16 cellular contexts compared by ENCODE assay signal in genomic region chr3:184325269-184325668, GRCh38. TPM values are rescaled to one million over a fixed set of nuclear protein-coding genes. Genes with fewer than 3 reads are reported as not detected.
DNase-seq lines count a peak whose midpoint lies in the region; ATAC-seq, FAIRE-seq and TF ChIP-seq lines count a peak whose summit lies in the region.
"Had no signal": no experiment of that assay in that cellular context is flagged by ENCODE, and none has a peak within 500 bp of the region (broad histone marks: within the 10 kb centered on the region; RNA-seq: fewer than 3 reads in every experiment).

No MANE protein-coding gene starts in this region.

- H3K79me2 ChIP-seq in H1 (ENCODE audit: control insufficient read depth in 1 of 2, insufficient read depth in 2 of 2, low read length in 2 of 2) (peaks cover 0 to 11% of the 10 kb centered on the region in 2 experiments; a peak in 1 of 4 replicates), GM23338 (replicated peaks; ENCODE audit: insufficient read depth) (peaks cover 62% of the 10 kb centered on the region)

- FAIRE-seq in H1 (lab: Jason Lieb, UNC) = no peak
- FAIRE-seq: urothelium cell line had no signal

- H3K27ac Mint-ChIP-seq in activated CD4-positive, alpha-beta T cell treated with anti-CD3 and anti-CD28 coated beads, Interleukin-2, amount 10 ng/mL, durations not matched to agents 24 days and 14 days = peak overlapping the region; percentile 5
- peak overlapping the region; percentile 33 for H3K27ac Mint-ChIP-seq in CD4-positive, alpha-beta T cell
- H3K27ac Mint-ChIP-seq in GM23338 = no peak overlapping the region
- H3K27ac Mint-ChIP-seq: activated CD8-positive, alpha-beta memory T cell treated with anti-CD3 and anti-CD28 coated beads, Interleukin-2, amount 10 ng/mL, durations not matched to agents 7 days and 5 days had no signal

- no peak overlapping the region for H3K9ac ChIP-seq in H1 (replicated peaks in 1 of 4; ENCODE audit: extremely low read depth in 1 of 4, low read depth in 3 of 4, low read length in 3 of 4)

- intact Hi-C loops in activated CD4-positive, alpha-beta T cell treated with anti-CD3 and anti-CD28 coated beads, Interleukin-2, amount 10 ng/mL, durations not matched to agents 24 days and 14 days (cut with micrococcal nuclease) = no loop called here
- intact Hi-C loops in CD4-positive, alpha-beta T cell (cut with DNase I, micrococcal nuclease) = no loop called here

- H3K14ac ChIP-seq in H1 (ENCODE audit: insufficient read length) = no peak overlapping the region

- H3K4me1 ChIP-seq in H1 (replicated peaks in 1 of 4; ENCODE audit: control insufficient read depth in 3 of 4, insufficient read depth in 4 of 4, low read length in 3 of 4) (no peaks in the 10 kb centered on the region), GM23338 (ENCODE audit: insufficient read depth) (no peaks in the 10 kb centered on the region)

- DNase-seq in activated CD4-positive, alpha-beta T cell treated with anti-CD3 and anti-CD28 coated beads, Interleukin-2, amount 10 ng/mL, durations not matched to agents 24 days and 14 days = no peak
- no peak for DNase-seq in activated CD4-positive, alpha-beta T cell treated with anti-CD3 and anti-CD28 coated beads for 1 hour
- no peak for DNase-seq in CD4-positive, alpha-beta T cell
- no peak for DNase-seq in H1 (ENCODE audit: low read depth in 1 of 2, low spot score in 2 of 2)
- no peak for DNase-seq in GM23338 (ENCODE audit: low spot score)
- DNase-seq: activated CD8-positive, alpha-beta memory T cell treated with anti-CD3 and anti-CD28 coated beads, Interleukin-2, amount 10 ng/mL, durations not matched to agents 7 days and 5 days; C1 segment of cervical spinal cord; foreskin melanocyte; midbrain; NCI-H2029 treated with DMSO at 0.1 percent for 48 hours; NCI-H446 treated with DMSO at 0.1 percent for 48 hours; retina; stomach; T-helper 1 cell had no signal

- WGBS in H1 (ENCODE audit: extremely low coverage in 1 of 2, insufficient coverage in 1 of 2, insufficient read length in 1 of 2, insufficient replicate concordance in 2 of 2, low coverage in 1 of 2, low lambda C conversion rate in 2 of 2, missing lambda C conversion rate in 1 of 2), 2 experiments = 88% methylated on average over 10 of the region's 13 CpGs; no CpG with 5 or more reads in 1 of the 2 experiments

- no peak overlapping the region for H3K4me3 Mint-ChIP-seq in activated CD4-positive, alpha-beta T cell treated with anti-CD3 and anti-CD28 coated beads, Interleukin-2, amount 10 ng/mL, durations not matched to agents 24 days and 14 days
- H3K4me3 Mint-ChIP-seq in CD4-positive, alpha-beta T cell = no peak overlapping the region
- H3K4me3 Mint-ChIP-seq in GM23338 = no peak overlapping the region; the same call in 2 of the 3 replicates
- H3K4me3 Mint-ChIP-seq: activated CD8-positive, alpha-beta memory T cell treated with anti-CD3 and anti-CD28 coated beads, Interleukin-2, amount 10 ng/mL, durations not matched to agents 7 days and 5 days had no signal

- peaks cover 34% of the 10 kb centered on the region for H3K4me1 Mint-ChIP-seq in activated CD4-positive, alpha-beta T cell treated with anti-CD3 and anti-CD28 coated beads, Interleukin-2, amount 10 ng/mL, durations not matched to agents 24 days and 14 days
- peaks cover 4% of the 10 kb centered on the region for H3K4me1 Mint-ChIP-seq in CD4-positive, alpha-beta T cell (ENCODE audit: low read depth)
- H3K4me1 Mint-ChIP-seq in GM23338 = no peaks in the 10 kb centered on the region

- TF ChIP-seq CTCF in CD4-positive, alpha-beta T cell (IDR thresholded peaks at IDR 0.05) = no peak
- no peak for TF ChIP-seq CTCF in H1 (IDR thresholded peaks at IDR 0.05; ENCODE audit: control extremely low read depth in 1 of 3, insufficient read depth in 1 of 3, low read depth in 1 of 3, low read length in 3 of 3)
- TF ChIP-seq CTCF in GM23338 (conservative IDR thresholded peaks at IDR 0.05; ENCODE audit: low read depth in 2 of 2) = no peak

- H4K20me1 ChIP-seq in H1 (replicated peaks in 1 of 2; ENCODE audit: control insufficient read depth in 1 of 2, insufficient read depth in 2 of 2, low read length in 2 of 2) = peaks cover 18 to 22% of the 10 kb centered on the region in 2 experiments
- H4K20me1 ChIP-seq in GM23338 (replicated peaks; ENCODE audit: insufficient read depth) = peaks cover 58% of the 10 kb centered on the region

- no peaks in the 10 kb centered on the region for H3K23me2 ChIP-seq in H1 (ENCODE audit: low read depth, low read length)

- peaks cover 2% of the 10 kb centered on the region; the same call in 1 of the 2 replicates for H3K79me1 ChIP-seq in H1 (ENCODE audit: low read depth, low read length)

- H3K36me3 ChIP-seq in H1 (ENCODE audit: control insufficient read depth in 2 of 4, insufficient read depth in 4 of 4, low read length in 3 of 4) (peaks cover 79 to 99% (median 95%) of the 10 kb centered on the region in 4 experiments), GM23338 (ENCODE audit: insufficient read depth) (peaks cover 95% of the 10 kb centered on the region)

- H3K4ac ChIP-seq in H1 (replicated peaks; ENCODE audit: insufficient read length, low read depth, low read length) = no peak overlapping the region

- no peak overlapping the region for H4K5ac ChIP-seq in H1 (ENCODE audit: insufficient read length, low read depth, low read length)

- H2BK15ac ChIP-seq in H1 (ENCODE audit: low read length) = no peak overlapping the region

- no peak overlapping the region for H2BK12ac ChIP-seq in H1 (ENCODE audit: low read depth, low read length)

- no peaks in the 10 kb centered on the region for H3K27me3 ChIP-seq in CD4-positive, alpha-beta T cell (ENCODE audit: control insufficient read depth, insufficient read depth, low read length)
- H3K27me3 ChIP-seq in H1 (replicated peaks in 1 of 4; ENCODE audit: control insufficient read depth in 3 of 4, extremely low read depth in 1 of 4, insufficient read depth in 3 of 4, low read length in 3 of 4) (no peaks in the 10 kb centered on the region), GM23338 (ENCODE audit: insufficient read depth) (no peaks in the 10 kb centered on the region)
- H3K27me3 ChIP-seq: stomach had no signal

- peaks cover 24% of the 10 kb centered on the region; the same call in 1 of the 2 replicates for H3F3A ChIP-seq in GM23338 (replicated peaks; ENCODE audit: low read depth)

- H3K4me2 ChIP-seq in H1 (ENCODE audit: insufficient read depth in 1 of 2, low read depth in 2 of 2, low read length in 2 of 2) (no peak overlapping the region), GM23338 (no peak overlapping the region)

- H3K23ac ChIP-seq in H1 (ENCODE audit: insufficient read length) = no peak overlapping the region

- CTCF ChIA-PET in CD4-positive, alpha-beta T cell (lab: Charles Lee) = no interaction called here
- CTCF ChIA-PET in H1 (lab: Charles Lee; ENCODE audit: partially characterized antibody) = interaction anchor here (0.7 to 1.3 kb wide), 2 partner anchors 217 to 244 kb away, joined by 3 read pairs; no protein-coding TSS in a partner anchor

- H2BK120ac ChIP-seq in H1 (replicated peaks; ENCODE audit: low read depth, low read length) = no peak overlapping the region

- no peak overlapping the region for H3K27ac ChIP-seq in CD4-positive, alpha-beta T cell (ENCODE audit: low read depth, low read length)
- H3K27ac ChIP-seq in H1 (ENCODE audit: low read depth, low read length) = no peak overlapping the region
- H3K27ac ChIP-seq in GM23338 (ENCODE audit: low read depth) = no peak overlapping the region
- H3K27ac ChIP-seq: stomach had no signal

- TF ChIP-seq RAD21 in H1 (IDR thresholded peaks at IDR 0.05 in 1 of 2, conservative IDR thresholded peaks at IDR 0.05 in 1 of 2; ENCODE audit: low read depth in 2 of 2, low read length in 2 of 2) = no peak

- no peak for TF ChIP-seq POLR2A in H1 (IDR thresholded peaks at IDR 0.05; ENCODE audit: control extremely low read depth in 1 of 2, low read depth in 2 of 2, low read length in 2 of 2)

- H3K9me3 Mint-ChIP-seq in activated CD4-positive, alpha-beta T cell treated with anti-CD3 and anti-CD28 coated beads, Interleukin-2, amount 10 ng/mL, durations not matched to agents 24 days and 14 days = no peaks in the 10 kb centered on the region
- no peaks in the 10 kb centered on the region for H3K9me3 Mint-ChIP-seq in CD4-positive, alpha-beta T cell
- H3K9me3 Mint-ChIP-seq in GM23338 = no peaks in the 10 kb centered on the region

- POLR2A ChIA-PET in CD4-positive, alpha-beta T cell (lab: Charles Lee) = interaction anchor here (1.1 kb wide), 1 partner anchor 10 kb away, joined by 3 read pairs; no protein-coding TSS in a partner anchor
- POLR2A ChIA-PET in H1 (lab: Charles Lee; ENCODE audit: partially characterized antibody) = interaction anchor here (0.8 to 9.8 kb wide), 12 partner anchors 8 to 80 kb away, joined by 3 to 148 read pairs (median 11); partner anchors contain the start of genes EIF4G1 and FAM131A

- H4K8ac ChIP-seq in H1 (ENCODE audit: extremely low read depth, insufficient read depth, low read length) = no peak overlapping the region; the same call in 1 of the 2 replicates

- no peaks in the 10 kb centered on the region for H3K9me2 ChIP-seq in GM23338 (ENCODE audit: insufficient read depth)

- H3K56ac ChIP-seq in H1 (replicated peaks; ENCODE audit: insufficient read length, low read depth, low read length) = no peak overlapping the region

- no peak overlapping the region for H4K91ac ChIP-seq in H1 (replicated peaks; ENCODE audit: insufficient read length, low read length)

- H2AK5ac ChIP-seq in H1 (ENCODE audit: low read depth, low read length) = no peak overlapping the region

- no peak overlapping the region for H3K18ac ChIP-seq in H1 (ENCODE audit: extremely low read depth, low read length)

- ATAC-seq in CD4-positive, alpha-beta T cell (ENCODE audit: poor library complexity) = no peak
- ATAC-seq in GM23338 = no peak
- no peak for ATAC-seq in HG03521 (IDR thresholded peaks at IDR 0.05; ENCODE audit: unreplicated experiment)
- ATAC-seq: activated CD8-positive, alpha-beta memory T cell treated with anti-CD3 and anti-CD28 coated beads, Interleukin-2, amount 10 ng/mL, durations not matched to agents 7 days and 5 days had no signal

- H2BK5ac ChIP-seq in H1 (ENCODE audit: low read depth, low read length) = no peak overlapping the region

- peaks cover 96% of the 10 kb centered on the region for H3K36me3 Mint-ChIP-seq in activated CD4-positive, alpha-beta T cell treated with anti-CD3 and anti-CD28 coated beads, Interleukin-2, amount 10 ng/mL, durations not matched to agents 24 days and 14 days (ENCODE audit: low read depth)
- peaks cover 100% of the 10 kb centered on the region for H3K36me3 Mint-ChIP-seq in CD4-positive, alpha-beta T cell (ENCODE audit: low read depth)
- peaks cover 100% of the 10 kb centered on the region for H3K36me3 Mint-ChIP-seq in GM23338 (ENCODE audit: low read depth)

- H2BK20ac ChIP-seq in H1 (ENCODE audit: low read length) = no peak overlapping the region

- H3K4me3 ChIP-seq in H1 (ENCODE audit: extremely low read depth in 1 of 4, insufficient read depth in 2 of 4, low read depth in 3 of 4, low read length in 4 of 4) = no peak overlapping the region
- no peak overlapping the region for H3K4me3 ChIP-seq in GM23338
- H3K4me3 ChIP-seq: stomach had no signal

- no peak for TF ChIP-seq EP300 in H1 (IDR thresholded peaks at IDR 0.05; ENCODE audit: borderline replicate concordance in 1 of 2, low read depth in 2 of 2, low read length in 2 of 2)

- H2AFZ ChIP-seq in H1 (ENCODE audit: low read length) (no peak overlapping the region), GM23338 (no peak overlapping the region)

- H3K27me3 Mint-ChIP-seq in activated CD4-positive, alpha-beta T cell treated with anti-CD3 and anti-CD28 coated beads, Interleukin-2, amount 10 ng/mL, durations not matched to agents 24 days and 14 days = no peaks in the 10 kb centered on the region
- H3K27me3 Mint-ChIP-seq in CD4-positive, alpha-beta T cell = no peaks in the 10 kb centered on the region
- peaks cover 22% of the 10 kb centered on the region for H3K27me3 Mint-ChIP-seq in GM23338 (ENCODE audit: insufficient read depth, low read depth, poor library complexity)
- H3K27me3 Mint-ChIP-seq: activated CD8-positive, alpha-beta memory T cell treated with anti-CD3 and anti-CD28 coated beads, Interleukin-2, amount 10 ng/mL, durations not matched to agents 7 days and 5 days had no signal

- no peaks in the 10 kb centered on the region for H3K9me3 ChIP-seq in CD4-positive, alpha-beta T cell (ENCODE audit: control insufficient read depth, low read length)
- no peaks in the 10 kb centered on the region for H3K9me3 ChIP-seq in H1 (ENCODE audit: insufficient read depth in 2 of 2, low read depth in 1 of 2, low read length in 1 of 2)
- H3K9me3 ChIP-seq: stomach had no signal

RNA-seq across cellular contexts. Expression of gene EIF4G1, which starts 10.9 kb away (rescaled TPM):
- 680 and 700 TPM in 2 replicates for total RNA-seq in activated CD4-positive, alpha-beta T cell treated with anti-CD3 and anti-CD28 coated beads, Interleukin-2, amount 10 ng/mL, durations not matched to agents 24 days and 14 days
- 100 to 1,000 TPM; 211 to 217 TPM for total RNA-seq in CD4-positive, alpha-beta T cell
- 473 and 480 TPM in 2 replicates for total RNA-seq in H1 (2021; fragmentation: NEBNext Ultra II Directional; extraction: Animal tissue kit (Norgen Biotek cat#: 25700))
- polyA plus RNA-seq in H1 (2011; rRNA removed) (318 and 421 TPM in 2 replicates), GM23338 (2016; fragmentation: Nextera tagmentation; extraction: Ambion mirVana) (227 and 239 TPM in 2 replicates)
- polyA plus RNA-seq in H1 (2011; cell fraction: cytosol; rRNA removed) = 188 TPM
- 535 TPM for polyA plus RNA-seq in H1 (2011; cell fraction: nucleus; rRNA removed)
- 236 to 375 TPM (median 350 TPM) in 4 replicates for polyA plus RNA-seq in H1 (2012, experiment 1 of 2)
- polyA plus RNA-seq in H1 (2012, experiment 2 of 2) = 251 TPM
- 278 TPM for polyA plus RNA-seq in H1 (2013, experiment 1 of 2)
- polyA plus RNA-seq in H1 (2013, experiment 2 of 2) = 258 TPM
- polyA minus RNA-seq in H1 (2011; rRNA and poly(A)+ RNA removed) = 334 and 358 TPM in 2 replicates
- polyA minus RNA-seq in H1 (2011; cell fraction: cytosol; rRNA and poly(A)+ RNA removed) = 203 TPM
- 138 TPM for polyA minus RNA-seq in H1 (2011; cell fraction: nucleus; rRNA and poly(A)+ RNA removed)
- total RNA-seq in GM23338 (2014; rRNA removed; shearing (Covaris generic)) = 552 and 565 TPM in 2 replicates

RNA-seq across cellular contexts. Expression of gene FAM131A, which starts 12.1 kb away (rescaled TPM):
- 8.6 and 8.7 TPM in 2 replicates for total RNA-seq in activated CD4-positive, alpha-beta T cell treated with anti-CD3 and anti-CD28 coated beads, Interleukin-2, amount 10 ng/mL, durations not matched to agents 24 days and 14 days
- total RNA-seq in CD4-positive, alpha-beta T cell = 10 to 100 TPM; 10.4 to 11.0 TPM
- 15.4 and 16.0 TPM in 2 replicates for total RNA-seq in H1 (2021; fragmentation: NEBNext Ultra II Directional; extraction: Animal tissue kit (Norgen Biotek cat#: 25700))
- 21.9 and 35.3 TPM in 2 replicates for polyA plus RNA-seq in H1 (2011; rRNA removed)
- 27.7 TPM for polyA plus RNA-seq in H1 (2011; cell fraction: cytosol; rRNA removed)
- 29.2 TPM for polyA plus RNA-seq in H1 (2011; cell fraction: nucleus; rRNA removed)
- polyA plus RNA-seq in H1 (2012, experiment 1 of 2) = 10.0 to 18.5 TPM (median 15.4 TPM) in 4 replicates
- 12.7 TPM for polyA plus RNA-seq in H1 (2012, experiment 2 of 2)
- 9.2 TPM for polyA plus RNA-seq in H1 (2013, experiment 1 of 2)
- polyA plus RNA-seq in H1 (2013, experiment 2 of 2) = 8.7 TPM
- polyA minus RNA-seq in H1 (2011; rRNA and poly(A)+ RNA removed) = 8.8 and 13.9 TPM in 2 replicates
- 7.0 TPM for polyA minus RNA-seq in H1 (2011; cell fraction: cytosol; rRNA and poly(A)+ RNA removed)
- polyA minus RNA-seq in H1 (2011; cell fraction: nucleus; rRNA and poly(A)+ RNA removed) = 12.1 TPM
- 14.8 and 31.8 TPM in 2 replicates for total RNA-seq in GM23338 (2014; rRNA removed; shearing (Covaris generic))
- polyA plus RNA-seq in GM23338 (2016; fragmentation: Nextera tagmentation; extraction: Ambion mirVana) = 6.7 and 9.6 TPM in 2 replicates

RNA-seq across cellular contexts. Expression of gene PSMD2, which starts 26.2 kb away (rescaled TPM):
- total RNA-seq in activated CD4-positive, alpha-beta T cell treated with anti-CD3 and anti-CD28 coated beads, Interleukin-2, amount 10 ng/mL, durations not matched to agents 24 days and 14 days = 280 and 283 TPM in 2 replicates
- total RNA-seq in CD4-positive, alpha-beta T cell = 100 to 1,000 TPM; 159 TPM
- total RNA-seq in H1 (2021; fragmentation: NEBNext Ultra II Directional; extraction: Animal tissue kit (Norgen Biotek cat#: 25700)) = 358 and 363 TPM in 2 replicates
- polyA plus RNA-seq in H1 (2011; rRNA removed) (272 and 350 TPM in 2 replicates), GM23338 (2016; fragmentation: Nextera tagmentation; extraction: Ambion mirVana) (101 and 117 TPM in 2 replicates)
- 302 TPM for polyA plus RNA-seq in H1 (2011; cell fraction: cytosol; rRNA removed)
- 249 TPM for polyA plus RNA-seq in H1 (2011; cell fraction: nucleus; rRNA removed)
- polyA plus RNA-seq in H1 (2012, experiment 1 of 2) = 334 to 378 TPM (median 363 TPM) in 4 replicates
- polyA plus RNA-seq in H1 (2012, experiment 2 of 2) = 145 TPM
- polyA plus RNA-seq in H1 (2013, experiment 1 of 2) = 137 TPM
- polyA plus RNA-seq in H1 (2013, experiment 2 of 2) = 133 TPM
- 590 and 595 TPM in 2 replicates for polyA minus RNA-seq in H1 (2011; rRNA and poly(A)+ RNA removed)
- 301 TPM for polyA minus RNA-seq in H1 (2011; cell fraction: cytosol; rRNA and poly(A)+ RNA removed)
- polyA minus RNA-seq in H1 (2011; cell fraction: nucleus; rRNA and poly(A)+ RNA removed) = 160 TPM
- total RNA-seq in GM23338 (2014; rRNA removed; shearing (Covaris generic)) = 328 and 507 TPM in 2 replicates

RNA-seq across cellular contexts. Expression of gene CLCN2, which starts 36.1 kb away (rescaled TPM):
- 8.3 and 8.4 TPM in 2 replicates for total RNA-seq in activated CD4-positive, alpha-beta T cell treated with anti-CD3 and anti-CD28 coated beads, Interleukin-2, amount 10 ng/mL, durations not matched to agents 24 days and 14 days
- 1 to 10 TPM; 3.2 to 3.5 TPM for total RNA-seq in CD4-positive, alpha-beta T cell
- total RNA-seq in H1 (2021; fragmentation: NEBNext Ultra II Directional; extraction: Animal tissue kit (Norgen Biotek cat#: 25700)) = 11.8 and 13.7 TPM in 2 replicates
- polyA plus RNA-seq in H1 (2011; rRNA removed) (16.1 and 20.7 TPM in 2 replicates), GM23338 (2016; fragmentation: Nextera tagmentation; extraction: Ambion mirVana) (5.4 and 7.0 TPM in 2 replicates)
- polyA plus RNA-seq in H1 (2011; cell fraction: cytosol; rRNA removed) = 11.9 TPM
- 101 TPM for polyA plus RNA-seq in H1 (2011; cell fraction: nucleus; rRNA removed)
- polyA plus RNA-seq in H1 (2012, experiment 1 of 2) = 10.2 to 14.4 TPM (median 13.8 TPM) in 4 replicates
- 9.8 TPM for polyA plus RNA-seq in H1 (2012, experiment 2 of 2)
- 12.1 TPM for polyA plus RNA-seq in H1 (2013, experiment 1 of 2)
- 9.9 TPM for polyA plus RNA-seq in H1 (2013, experiment 2 of 2)
- polyA minus RNA-seq in H1 (2011; rRNA and poly(A)+ RNA removed) = 21.6 and 30.2 TPM in 2 replicates
- polyA minus RNA-seq in H1 (2011; cell fraction: cytosol; rRNA and poly(A)+ RNA removed) = 10.0 TPM
- 57.3 TPM for polyA minus RNA-seq in H1 (2011; cell fraction: nucleus; rRNA and poly(A)+ RNA removed)
- 9.2 and 10.7 TPM in 2 replicates for total RNA-seq in GM23338 (2014; rRNA removed; shearing (Covaris generic))

RNA-seq across cellular contexts. Expression of gene POLR2H, which starts 36.2 kb away (rescaled TPM):
- 159 and 161 TPM in 2 replicates for total RNA-seq in activated CD4-positive, alpha-beta T cell treated with anti-CD3 and anti-CD28 coated beads, Interleukin-2, amount 10 ng/mL, durations not matched to agents 24 days and 14 days
- 10 to 100 TPM; 19.1 to 21.1 TPM for total RNA-seq in CD4-positive, alpha-beta T cell
- 113 and 118 TPM in 2 replicates for total RNA-seq in H1 (2021; fragmentation: NEBNext Ultra II Directional; extraction: Animal tissue kit (Norgen Biotek cat#: 25700))
- polyA plus RNA-seq in H1 (2011; rRNA removed) (253 and 335 TPM in 2 replicates), GM23338 (2016; fragmentation: Nextera tagmentation; extraction: Ambion mirVana) (190 and 205 TPM in 2 replicates)
- 372 TPM for polyA plus RNA-seq in H1 (2011; cell fraction: cytosol; rRNA removed)
- 132 TPM for polyA plus RNA-seq in H1 (2011; cell fraction: nucleus; rRNA removed)
- 156 to 183 TPM (median 164 TPM) in 4 replicates for polyA plus RNA-seq in H1 (2012, experiment 1 of 2)
- polyA plus RNA-seq in H1 (2012, experiment 2 of 2) = 190 TPM
- 109 TPM for polyA plus RNA-seq in H1 (2013, experiment 1 of 2)
- 115 TPM for polyA plus RNA-seq in H1 (2013, experiment 2 of 2)
- polyA minus RNA-seq in H1 (2011; rRNA and poly(A)+ RNA removed) = 65.8 and 81.4 TPM in 2 replicates
- 55.6 TPM for polyA minus RNA-seq in H1 (2011; cell fraction: cytosol; rRNA and poly(A)+ RNA removed)
- 54.6 TPM for polyA minus RNA-seq in H1 (2011; cell fraction: nucleus; rRNA and poly(A)+ RNA removed)
- 182 and 199 TPM in 2 replicates for total RNA-seq in GM23338 (2014; rRNA removed; shearing (Covaris generic))
